In the genomic region with DNA sequence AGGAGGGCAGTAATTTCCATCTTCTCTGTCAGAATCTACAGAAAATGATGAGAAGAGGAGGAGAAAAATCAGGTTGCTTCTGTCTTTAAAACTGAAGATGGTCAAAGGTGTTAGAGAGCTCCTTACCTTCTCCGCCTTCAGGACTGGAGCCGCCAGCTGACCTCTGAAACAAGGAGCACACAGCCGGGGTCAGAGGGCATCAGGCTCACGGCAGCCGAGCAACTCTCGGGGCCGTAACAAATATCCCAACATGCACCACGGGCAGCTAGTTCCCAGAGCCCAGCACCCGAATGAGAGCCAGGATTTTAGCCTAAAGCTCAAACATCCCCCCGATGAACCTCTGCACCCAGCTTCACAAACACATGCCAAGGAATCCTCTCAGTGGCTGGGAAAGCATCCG, we compare ENCODE assay signal across 24 cellular contexts. TPM values are rescaled to one million over a fixed set of nuclear protein-coding genes. Genes with fewer than 3 reads are reported as not detected.
A peak's percentile ranks its signal among the peaks of the same experiment; 100 is the strongest.
DNase-seq lines count a peak whose midpoint lies in the region; ATAC-seq and TF ChIP-seq lines count a peak whose summit lies in the region.
"Had no signal": no experiment of that assay in that cellular context is flagged by ENCODE, and none has a peak within 500 bp of the region (broad histone marks: within the 10 kb centered on the region; RNA-seq: fewer than 3 reads in every experiment).

No MANE protein-coding gene starts in this region.

- H3K14ac ChIP-seq in IMR-90 (replicated peaks; ENCODE audit: low read depth, low read length) (0 out of 2 replicates have a peak overlapping the region, but pooled peaks have one; percentile 52), neuronal stem cell (ENCODE audit: low read length) (no peak overlapping the region)

- H3K4me2 ChIP-seq in IMR-90 (ENCODE audit: low read depth, low read length) (no peak overlapping the region), neuronal stem cell (ENCODE audit: insufficient read depth, low read length, poor library complexity, severe bottlenecking) (no peak overlapping the region), osteoblast (ENCODE audit: insufficient read depth, low read length) (no peak overlapping the region)

- H2BK20ac ChIP-seq in IMR-90 (ENCODE audit: low read depth, low read length): peak overlapping the region; percentile 69; the same call in 1 of the 2 replicates

- H3K27ac Mint-ChIP-seq in CD4-positive, CD25-positive, alpha-beta regulatory T cell: peak overlapping the region in 2 of 3 donors; percentile 36 to 69
- H3K27ac Mint-ChIP-seq: activated CD4-positive, alpha-beta memory T cell treated with anti-CD3 and anti-CD28 coated beads, Interleukin-2, amount 10 ng/mL, durations not matched to agents 7 days and 5 days; activated naive CD8-positive, alpha-beta T cell had no signal

- H3K4me3 Mint-ChIP-seq in CD4-positive, CD25-positive, alpha-beta regulatory T cell: no peak overlapping the region
- H3K4me3 Mint-ChIP-seq: activated CD4-positive, alpha-beta memory T cell treated with anti-CD3 and anti-CD28 coated beads, Interleukin-2, amount 10 ng/mL, durations not matched to agents 7 days and 5 days; activated naive CD8-positive, alpha-beta T cell; naive thymus-derived CD4-positive, alpha-beta T cell had no signal

- ATAC-seq in CD4-positive, CD25-positive, alpha-beta regulatory T cell (ENCODE audit: low read depth in 2 of 2): no peak
- ATAC-seq in IMR-90 (ENCODE audit: low read depth) (no peak), left lobe of liver (peak; percentile 71)
- ATAC-seq: GM12878; left lung; naive thymus-derived CD4-positive, alpha-beta T cell; Panc1; pancreas; stimulated activated naive CD8-positive, alpha-beta T cell treated with anti-CD3 and anti-CD28 coated beads, Interleukin-15, Interleukin-2, amounts not matched to agents 100 U/mL and 50 U/mL, for 24 hours had no signal

- H3K79me1 ChIP-seq in IMR-90 (ENCODE audit: low read depth in 1 of 2, low read length in 2 of 2): peaks cover 50 to 91% of the 10 kb centered on the region in 2 experiments
- H3K79me1 ChIP-seq in neuronal stem cell (ENCODE audit: low read depth, low read length): peaks cover 19% of the 10 kb centered on the region

- H3K56ac ChIP-seq in IMR-90 (ENCODE audit: extremely low read depth, insufficient read depth, low read length): no peak overlapping the region

- peak overlapping the region; percentile 60 for H3K4ac ChIP-seq in IMR-90 (ENCODE audit: low read depth, low read length)
- H3K4ac ChIP-seq in neuronal stem cell (ENCODE audit: low read length): no peak overlapping the region

- H3K27me3 Mint-ChIP-seq in CD4-positive, CD25-positive, alpha-beta regulatory T cell: no peaks in the 10 kb centered on the region
- H3K27me3 Mint-ChIP-seq: activated CD4-positive, alpha-beta memory T cell treated with anti-CD3 and anti-CD28 coated beads, Interleukin-2, amount 10 ng/mL, durations not matched to agents 7 days and 5 days; activated naive CD8-positive, alpha-beta T cell; naive thymus-derived CD4-positive, alpha-beta T cell had no signal

- no peaks in the 10 kb centered on the region for H3K27me3 ChIP-seq in CD4-positive, CD25-positive, alpha-beta regulatory T cell (ENCODE audit: control insufficient read depth, insufficient read depth, low read length)
- H3K27me3 ChIP-seq in IMR-90 (ENCODE audit: control insufficient read depth, insufficient read depth, low read length): no peaks in the 10 kb centered on the region
- no peaks in the 10 kb centered on the region for H3K27me3 ChIP-seq in neuronal stem cell (ENCODE audit: control insufficient read depth in 3 of 3, insufficient read depth in 3 of 3, low read depth in 1 of 3, low read length in 3 of 3)
- no peaks in the 10 kb centered on the region for H3K27me3 ChIP-seq in osteoblast (ENCODE audit: insufficient read depth, low read length)
- H3K27me3 ChIP-seq: left lung, pancreas had no signal

- peaks cover 53% of the 10 kb centered on the region for H3K36me3 ChIP-seq in CD4-positive, CD25-positive, alpha-beta regulatory T cell (ENCODE audit: control insufficient read depth, insufficient read depth, low read length)
- peaks cover 35% of the 10 kb centered on the region for H3K36me3 ChIP-seq in IMR-90 (ENCODE audit: control insufficient read depth, insufficient read depth, low read length)
- peaks cover 15 to 82% of the 10 kb centered on the region in 2 donors for H3K36me3 ChIP-seq in neuronal stem cell (replicated peaks in 1 of 2; ENCODE audit: control insufficient read depth in 2 of 2, insufficient read depth in 2 of 2, low read length in 2 of 2)
- H3K36me3 ChIP-seq in osteoblast (ENCODE audit: insufficient read depth, low read length): peaks cover 29% of the 10 kb centered on the region
- H3K36me3 ChIP-seq: pancreas had no signal

- H3K23ac ChIP-seq in IMR-90 (ENCODE audit: low read depth, low read length) (peak overlapping the region; percentile 71; the same call in 1 of the 2 replicates), neuronal stem cell (ENCODE audit: low read depth, low read length, poor library complexity) (no peak overlapping the region)

- H4K5ac ChIP-seq in IMR-90 (ENCODE audit: low read depth, low read length): no peak overlapping the region; the same call in 1 of the 2 replicates

- H3K9me1 ChIP-seq in IMR-90 (ENCODE audit: insufficient read depth, low read length): peaks cover 43% of the 10 kb centered on the region

- TF ChIP-seq CTCF in IMR-90 (conservative IDR thresholded peaks at IDR 0.05; ENCODE audit: low read depth, low read length) (no peak), osteoblast (IDR thresholded peaks at IDR 0.05; ENCODE audit: extremely low read depth, low read depth, low read length) (no peak)

- intact Hi-C loops in IMR-90 (cut with micrococcal nuclease): no loop called here

- peak overlapping the region; percentile 88 for H2AK5ac ChIP-seq in IMR-90 (ENCODE audit: low read depth, low read length)
- H2AK5ac ChIP-seq in neuronal stem cell (ENCODE audit: low read depth, low read length): no peak overlapping the region

- WGBS in IMR-90 (ENCODE audit: extremely low coverage in 2 of 2, insufficient read length in 1 of 2), 2 experiments: no CpG with 5 or more reads among the region's 11 CpGs
- WGBS in neuronal stem cell (ENCODE audit: extremely low coverage in 2 of 2, insufficient read length in 2 of 2, insufficient replicate concordance in 1 of 2), 2 donors: no CpG with 5 or more reads among the region's 11 CpGs

- H4K8ac ChIP-seq in IMR-90 (ENCODE audit: low read depth in 2 of 2, low read length in 2 of 2) (peak overlapping the region; percentile 28 to 73; a peak in 3 of 4 replicates), neuronal stem cell (ENCODE audit: low read depth, low read length) (no peak overlapping the region)

- H3K9me3 ChIP-seq in CD4-positive, CD25-positive, alpha-beta regulatory T cell (ENCODE audit: control insufficient read depth in 2 of 2, low read length in 2 of 2): no peaks in the 10 kb centered on the region
- no peaks in the 10 kb centered on the region for H3K9me3 ChIP-seq in IMR-90 (ENCODE audit: control insufficient read depth, insufficient read depth, low read length)
- H3K9me3 ChIP-seq in neuronal stem cell (replicated peaks in 1 of 2; ENCODE audit: control insufficient read depth in 2 of 2, insufficient read depth in 1 of 2, low read depth in 1 of 2, low read length in 2 of 2): no peaks in the 10 kb centered on the region
- no peaks in the 10 kb centered on the region for H3K9me3 ChIP-seq in osteoblast (ENCODE audit: low read depth, low read length)
- H3K9me3 ChIP-seq: HAP-1, left lung, pancreas, thoracic aorta had no signal

- H2BK15ac ChIP-seq in IMR-90 (ENCODE audit: low read depth, low read length) (peak overlapping the region; percentile 47; the same call in 1 of the 3 replicates), neuronal stem cell (ENCODE audit: low read length) (no peak overlapping the region)

- in situ Hi-C loops in IMR-90 (cut with MboI; ENCODE audit: low sequenced_read_pairs): no loop called here
- in situ Hi-C loops in G401 (cut with HindIII; ENCODE audit: low sequenced_read_pairs): no loop called here

- POLR2A ChIA-PET in IMR-90 (lab: Charles Lee; ENCODE audit: unreplicated experiment): no interaction called here

- H2BK5ac ChIP-seq in IMR-90 (ENCODE audit: low read depth, low read length, poor library complexity, severe bottlenecking): no peak overlapping the region
- H2BK5ac ChIP-seq in neuronal stem cell (ENCODE audit: low read length): no peak overlapping the region

- TF ChIP-seq POLR2A in IMR-90 (IDR thresholded peaks at IDR 0.05; ENCODE audit: low read depth, low read length): no peak

- DNase-seq in CD4-positive, CD25-positive, alpha-beta regulatory T cell: no peak
- DNase-seq in IMR-90 (no peak), left lobe of liver (ENCODE audit: low spot score) (no peak), neuronal stem cell (ENCODE audit: low spot score) (no peak), osteoblast (ENCODE audit: insufficient read length, low spot score, missing footprints) (no peak), medulla oblongata (ENCODE audit: extremely low spot score) (no peak), G401 (ENCODE audit: low spot score) (no peak)
- DNase-seq: activated CD4-positive, alpha-beta memory T cell treated with anti-CD3 and anti-CD28 coated beads, Interleukin-2, amount 10 ng/mL, durations not matched to agents 7 days and 5 days; activated effector memory CD4-positive, alpha-beta T cell treated with anti-CD3 and anti-CD28 coated beads, Interleukin-2, amount 50 U/mL, for 16 hours; Karpas-422; naive thymus-derived CD4-positive, alpha-beta T cell; NCI-H1436 treated with DMSO at 0.1 percent for 48 hours; NCI-H2107; NCI-H748 treated with DMSO at 0.1 percent for 48 hours; SHP77 treated with DMSO at 0.1 percent for 48 hours; stimulated activated CD4-positive, alpha-beta T cell treated with anti-CD3 and anti-CD28 coated beads, Interleukin-1b, Interleukin-23, amount 100 ng/mL, for 48 hours; stimulated activated naive CD8-positive, alpha-beta T cell treated with anti-CD3 and anti-CD28 coated beads, Interleukin-15, Interleukin-2, amounts not matched to agents 100 U/mL and 50 U/mL, for 24 hours had no signal

- H3K9ac ChIP-seq in IMR-90 (ENCODE audit: low read depth, low read length) (no peak overlapping the region), neuronal stem cell (ENCODE audit: low read depth, low read length, poor library complexity) (no peak overlapping the region)

- H3K27ac ChIP-seq in CD4-positive, CD25-positive, alpha-beta regulatory T cell (ENCODE audit: insufficient read depth, low read length, poor library complexity, severe bottlenecking): no peak overlapping the region
- H3K27ac ChIP-seq in IMR-90 (ENCODE audit: insufficient read depth, low read length) (peak overlapping the region; percentile 83; the same call in 1 of the 2 replicates), neuronal stem cell (replicated peaks; ENCODE audit: low read length) (peak overlapping the region; percentile 45), osteoblast (ENCODE audit: low read depth, low read length) (no peak overlapping the region)
- H3K27ac ChIP-seq: left lung, pancreas, thoracic aorta had no signal

- peaks cover 23% of the 10 kb centered on the region for H3K36me3 Mint-ChIP-seq in CD4-positive, CD25-positive, alpha-beta regulatory T cell
- H3K36me3 Mint-ChIP-seq: activated naive CD8-positive, alpha-beta T cell had no signal

- no peak for TF ChIP-seq RAD21 in IMR-90 (IDR thresholded peaks at IDR 0.05; ENCODE audit: low read length)

- H4K20me1 ChIP-seq in IMR-90 (ENCODE audit: insufficient read depth, low read length): peaks cover 43% of the 10 kb centered on the region
- H4K20me1 ChIP-seq in osteoblast (ENCODE audit: insufficient read depth, low read length): peaks cover 46% of the 10 kb centered on the region

- no peak overlapping the region for H2AFZ ChIP-seq in IMR-90 (replicated peaks; ENCODE audit: low read length, poor library complexity)
- H2AFZ ChIP-seq in neuronal stem cell (ENCODE audit: low read length): no peak overlapping the region
- H2AFZ ChIP-seq in osteoblast (ENCODE audit: low read length): no peak overlapping the region

- no peak overlapping the region for H3K4me3 ChIP-seq in CD4-positive, CD25-positive, alpha-beta regulatory T cell (ENCODE audit: low read depth, low read length)
- H3K4me3 ChIP-seq in IMR-90 (ENCODE audit: insufficient read depth, low read depth, low read length): no peak overlapping the region
- H3K4me3 ChIP-seq in neuronal stem cell (ENCODE audit: low read length in 2 of 2): no peak overlapping the region
- no peak overlapping the region for H3K4me3 ChIP-seq in osteoblast (ENCODE audit: insufficient read depth, low read length)
- H3K4me3 ChIP-seq: GM12878, HAP-1, left lung, pancreas, thoracic aorta had no signal

- peaks cover 6% of the 10 kb centered on the region for H3K4me1 ChIP-seq in CD4-positive, CD25-positive, alpha-beta regulatory T cell (ENCODE audit: control insufficient read depth, insufficient read depth, low read length, poor library complexity, severe bottlenecking)
- H3K4me1 ChIP-seq in IMR-90 (ENCODE audit: control insufficient read depth, insufficient read depth, low read length) (peaks cover 31% of the 10 kb centered on the region), neuronal stem cell (ENCODE audit: control insufficient read depth in 2 of 2, insufficient read depth in 1 of 2, low read depth in 1 of 2, low read length in 2 of 2) (peaks cover 4 to 9% of the 10 kb centered on the region in 2 donors), osteoblast (ENCODE audit: insufficient read depth, low read length) (peaks cover 6% of the 10 kb centered on the region)
- H3K4me1 ChIP-seq: HAP-1 had no signal

- no peaks in the 10 kb centered on the region for H3K9me3 Mint-ChIP-seq in CD4-positive, CD25-positive, alpha-beta regulatory T cell
- H3K9me3 Mint-ChIP-seq: activated CD4-positive, alpha-beta memory T cell treated with anti-CD3 and anti-CD28 coated beads, Interleukin-2, amount 10 ng/mL, durations not matched to agents 7 days and 5 days; naive thymus-derived CD4-positive, alpha-beta T cell had no signal

- H3K4me1 Mint-ChIP-seq in CD4-positive, CD25-positive, alpha-beta regulatory T cell: peaks cover 0 to 44% (median 21%) of the 10 kb centered on the region in 4 donors

- CTCF ChIA-PET in IMR-90 (lab: Yijun Ruan, JAX): no interaction called here

- dilution Hi-C loops in IMR-90 (cut with HindIII; ENCODE audit: low sequenced_read_pairs, unreplicated experiment): no loop called here

- H3K18ac ChIP-seq in IMR-90 (ENCODE audit: low read depth, low read length) (peak overlapping the region; percentile 1; the same call in 1 of the 2 replicates), neuronal stem cell (ENCODE audit: low read length) (no peak overlapping the region)

- peaks cover 71% of the 10 kb centered on the region for H3K79me2 ChIP-seq in osteoblast (ENCODE audit: insufficient read depth, low read length)

- H2BK12ac ChIP-seq in neuronal stem cell (ENCODE audit: low read length): no peak overlapping the region

- BruUV-seq in IMR-90 (replicated peaks; lab: Mats Ljungman, UMichigan): no TSS peak

- H2BK120ac ChIP-seq in IMR-90 (ENCODE audit: low read depth, low read length): no peak overlapping the region
- H2BK120ac ChIP-seq in neuronal stem cell (ENCODE audit: low read depth, low read length): no peak overlapping the region

- H4K91ac ChIP-seq in IMR-90 (ENCODE audit: insufficient read depth, low read depth, low read length): peak overlapping the region; percentile 74; the same call in 1 of the 2 replicates
- H4K91ac ChIP-seq in neuronal stem cell (ENCODE audit: low read depth, low read length, poor library complexity): no peak overlapping the region

- peak overlapping the region; percentile 58 for H2AK9ac ChIP-seq in IMR-90 (replicated peaks; ENCODE audit: low read depth, low read length, poor library complexity)

RNA-seq across cellular contexts. Expression of gene CAPS, which starts 27.6 kb away (rescaled TPM):
- total RNA-seq in CD4-positive, CD25-positive, alpha-beta regulatory T cell: 38.8 TPM
- polyA plus RNA-seq in CD4-positive, CD25-positive, alpha-beta regulatory T cell: 1 to 10 TPM; 1.2 to 3.1 (median 2.8) TPM
- total RNA-seq in IMR-90 (2012; rRNA removed): 0.54 and 1.4 TPM in 2 replicates
- 4.9 and 5.6 TPM in 2 replicates for polyA plus RNA-seq in IMR-90 (2012; rRNA removed)
- polyA plus RNA-seq in IMR-90 (2012; cell fraction: cytosol; rRNA removed): 2.2 and 2.4 TPM in 2 replicates
- 34.4 and 78.7 TPM in 2 replicates for polyA plus RNA-seq in IMR-90 (2012; cell fraction: nucleus; rRNA removed; ENCODE audit: low replicate concordance)
- 11.5 TPM for total RNA-seq in left lobe of liver
- 3.0 TPM for polyA plus RNA-seq in neuronal stem cell (2013, experiment 1 of 2)
- polyA plus RNA-seq in neuronal stem cell (2013, experiment 2 of 2): 3.0 TPM
- total RNA-seq in osteoblast: 10.6 and 18.1 TPM in 2 replicates
- total RNA-seq in G401 (2014; rRNA removed; shearing (Covaris generic)): 0.31 and 5.8 TPM in 2 replicates

RNA-seq across cellular contexts. Expression of gene RANBP3, which starts 36.3 kb away (rescaled TPM):
- total RNA-seq in CD4-positive, CD25-positive, alpha-beta regulatory T cell: 106 TPM
- 10 to 100 TPM in 2 of 4 donors, 1 to 10 TPM in 2; 8.0 to 12.1 (median 10.0) TPM for polyA plus RNA-seq in CD4-positive, CD25-positive, alpha-beta regulatory T cell
- total RNA-seq in IMR-90 (2012; rRNA removed) (42.5 and 46.7 TPM in 2 replicates), left lobe of liver (22.8 TPM), osteoblast (40.5 and 42.1 TPM in 2 replicates)
- polyA plus RNA-seq in IMR-90 (2012; rRNA removed): 111 and 165 TPM in 2 replicates
- polyA plus RNA-seq in IMR-90 (2012; cell fraction: cytosol; rRNA removed): 75.6 and 136 TPM in 2 replicates
- polyA plus RNA-seq in IMR-90 (2012; cell fraction: nucleus; rRNA removed; ENCODE audit: low replicate concordance): 170 and 215 TPM in 2 replicates
- 112 TPM for polyA plus RNA-seq in neuronal stem cell (2013, experiment 1 of 2)
- polyA plus RNA-seq in neuronal stem cell (2013, experiment 2 of 2): 111 TPM
- total RNA-seq in G401 (2014; rRNA removed; shearing (Covaris generic)): 55.2 and 71.9 TPM in 2 replicates

RNA-seq across cellular contexts. Expression of gene VMAC, which starts 37.0 kb away (rescaled TPM):
- total RNA-seq in CD4-positive, CD25-positive, alpha-beta regulatory T cell: 25.0 TPM
- polyA plus RNA-seq in CD4-positive, CD25-positive, alpha-beta regulatory T cell: 1 to 10 TPM; 4.9 to 9.5 (median 7.5) TPM
- total RNA-seq in IMR-90 (2012; rRNA removed) (1.4 and 1.7 TPM in 2 replicates), left lobe of liver (3.9 TPM), osteoblast (12.3 and 12.7 TPM in 2 replicates)
- 3.1 TPM in 2 replicates for polyA plus RNA-seq in IMR-90 (2012; rRNA removed)
- 2.2 and 3.0 TPM in 2 replicates for polyA plus RNA-seq in IMR-90 (2012; cell fraction: cytosol; rRNA removed)
- 27.6 and 28.8 TPM in 2 replicates for polyA plus RNA-seq in IMR-90 (2012; cell fraction: nucleus; rRNA removed; ENCODE audit: low replicate concordance)
- polyA plus RNA-seq in neuronal stem cell (2013, experiment 1 of 2): 2.7 TPM
- polyA plus RNA-seq in neuronal stem cell (2013, experiment 2 of 2): 2.4 TPM
- total RNA-seq in G401 (2014; rRNA removed; shearing (Covaris generic)): 2.2 and 2.6 TPM in 2 replicates

RNA-seq across cellular contexts. Expression of gene NDUFA11, which starts 38.1 kb away (rescaled TPM):
- 120 TPM for total RNA-seq in CD4-positive, CD25-positive, alpha-beta regulatory T cell
- polyA plus RNA-seq in CD4-positive, CD25-positive, alpha-beta regulatory T cell: 100 to 1,000 TPM; 408 to 499 (median 465) TPM
- total RNA-seq in IMR-90 (2012; rRNA removed) (297 and 375 TPM in 2 replicates), left lobe of liver (164 TPM), osteoblast (235 and 265 TPM in 2 replicates)
- 1,140 and 1,276 TPM in 2 replicates for polyA plus RNA-seq in IMR-90 (2012; rRNA removed)
- 644 and 1,099 TPM in 2 replicates for polyA plus RNA-seq in IMR-90 (2012; cell fraction: cytosol; rRNA removed)
- 285 and 599 TPM in 2 replicates for polyA plus RNA-seq in IMR-90 (2012; cell fraction: nucleus; rRNA removed; ENCODE audit: low replicate concordance)
- polyA plus RNA-seq in neuronal stem cell (2013, experiment 1 of 2): 244 TPM
- 235 TPM for polyA plus RNA-seq in neuronal stem cell (2013, experiment 2 of 2)
- 430 and 662 TPM in 2 replicates for total RNA-seq in G401 (2014; rRNA removed; shearing (Covaris generic))

Comparison
In these comparisons a context has a peak if more than half of its experiments do, and no peak if none do; other contexts are left out.
1. H3K27ac ChIP-seq: peak in IMR-90 (single experiment) and neuronal stem cell (single experiment); none in CD4-positive, CD25-positive, alpha-beta regulatory T cell (single experiment) and osteoblast (single experiment).